In genomic region chr6:46465294-46466165, GRCh38 we compare ENCODE assay signal across 23 cellular contexts. TPM values are rescaled to one million over a fixed set of nuclear protein-coding genes. Genes with fewer than 3 reads are reported as not detected.
DNase-seq lines count a peak whose midpoint lies in the region; FAIRE-seq and TF ChIP-seq lines count a peak whose summit lies in the region.
"Had no signal": no experiment of that assay in that cellular context is flagged by ENCODE, and none has a peak within 500 bp of the region (broad histone marks: within the 10 kb centered on the region; RNA-seq: fewer than 3 reads in every experiment).

No MANE protein-coding gene starts in this region.

- H3K79me2 ChIP-seq in mesendoderm (ENCODE audit: control insufficient read depth, insufficient read depth, low read length): no peaks in the 10 kb centered on the region
- H3K79me2 ChIP-seq: hepatocyte had no signal

- no peaks in the 10 kb centered on the region for H3K4me1 Mint-ChIP-seq in activated T-helper 2 cell treated with anti-CD3 and anti-CD28 coated beads, Interferon-gamma antibody, Interleukin-2, Interleukin-4, amounts not matched to agents 10 μg/mL and 5 μg/mL and 100 μg/mL, durations not matched to agents 14 hours and 24 hours and 36 hours (ENCODE audit: low read depth)
- H3K4me1 Mint-ChIP-seq: activated B cell treated with CpG ODN at 0.5 μM for 24 hours; activated CD4-positive, alpha-beta memory T cell treated with anti-CD3 and anti-CD28 coated beads, Interleukin-2, amount 10 ng/mL, durations not matched to agents 7 days and 5 days had no signal

- peak; percentile 11 for DNase-seq in AG09309 (ENCODE audit: low read depth)
- DNase-seq in HCEC 1CT: peak; percentile 69
- DNase-seq in bronchial epithelial cell (ENCODE audit: low read depth): peak; percentile 33
- DNase-seq in mesendoderm: no peak
- no peak for DNase-seq in NCI-H1436 treated with DMSO at 0.1 percent for 48 hours (lab: John Stamatoyannopoulos, UW)
- DNase-seq in DMS114 treated with DMSO at 0.1 percent for 48 hours (lab: John Stamatoyannopoulos, UW; ENCODE audit: unreplicated experiment): no peak
- DNase-seq in activated T-helper 2 cell treated with anti-CD3 and anti-CD28 coated beads, Interferon-gamma antibody, Interleukin-2, Interleukin-4, amounts not matched to agents 10 μg/mL and 5 μg/mL and 100 μg/mL, durations not matched to agents 14 hours and 24 hours and 36 hours (ENCODE audit: low spot score): no peak
- DNase-seq in dermis blood vessel endothelial cell: no peak
- DNase-seq: activated B cell treated with CpG ODN at 0.5 μM for 24 hours; activated CD4-positive, alpha-beta memory T cell treated with anti-CD3 and anti-CD28 coated beads, Interleukin-2, amount 10 ng/mL, durations not matched to agents 7 days and 5 days; activated T-cell treated with anti-CD3 and anti-CD28 coated beads, Interleukin-2, amount 50 U/mL, for 24 hours; effector CD4-positive, alpha-beta T cell; NCI-H2081 treated with DMSO at 0.1 percent for 48 hours; SJCRH30; T-helper 2 cell; upper lobe of right lung had no signal

- H3K36me3 ChIP-seq in bronchial epithelial cell (ENCODE audit: control insufficient read depth, insufficient read depth, low read length): no peaks in the 10 kb centered on the region
- no peaks in the 10 kb centered on the region for H3K36me3 ChIP-seq in mesendoderm (ENCODE audit: control insufficient read depth, insufficient read depth, low read length)
- H3K36me3 ChIP-seq: SJCRH30, upper lobe of right lung had no signal

- H3K18ac ChIP-seq in mesendoderm (ENCODE audit: low read length): peak overlapping the region; percentile 56

- H3K4ac ChIP-seq in mesendoderm (ENCODE audit: low read depth, low read length): no peak overlapping the region

- peaks cover 5% of the 10 kb centered on the region for H3K27me3 Mint-ChIP-seq in activated T-helper 2 cell treated with anti-CD3 and anti-CD28 coated beads, Interferon-gamma antibody, Interleukin-2, Interleukin-4, amounts not matched to agents 10 μg/mL and 5 μg/mL and 100 μg/mL, durations not matched to agents 14 hours and 24 hours and 36 hours (ENCODE audit: low read depth)

- no peaks in the 10 kb centered on the region for H3K9me3 Mint-ChIP-seq in activated T-helper 2 cell treated with anti-CD3 and anti-CD28 coated beads, Interferon-gamma antibody, Interleukin-2, Interleukin-4, amounts not matched to agents 10 μg/mL and 5 μg/mL and 100 μg/mL, durations not matched to agents 14 hours and 24 hours and 36 hours
- H3K9me3 Mint-ChIP-seq: activated B cell treated with CpG ODN at 0.5 μM for 24 hours; activated CD4-positive, alpha-beta memory T cell treated with anti-CD3 and anti-CD28 coated beads, Interleukin-2, amount 10 ng/mL, durations not matched to agents 7 days and 5 days; activated T-cell treated with anti-CD3 and anti-CD28 coated beads, Interleukin-2, amount 50 U/mL, for 24 hours; stimulated activated naive CD8-positive, alpha-beta T cell treated with anti-CD3 and anti-CD28 coated beads, Interleukin-15, Interleukin-2, amounts not matched to agents 100 ng/mL and 50 ng/mL, for 24 hours had no signal

- TF ChIP-seq CTCF in AG09309 (IDR thresholded peaks at IDR 0.05; ENCODE audit: control insufficient read depth, insufficient read depth, low read depth, low read length, missing control alignments): no peak
- no peak for TF ChIP-seq CTCF in bronchial epithelial cell (IDR thresholded peaks at IDR 0.05; ENCODE audit: insufficient read depth, low read length, severe bottlenecking)

- H2AK5ac ChIP-seq in mesendoderm (ENCODE audit: low read length): no peak overlapping the region

- no peak overlapping the region for H2BK15ac ChIP-seq in mesendoderm (replicated peaks; ENCODE audit: low read depth)

- H3K4me3 ChIP-seq in AG09309 (ENCODE audit: control insufficient read depth, low read depth, low read length) (no peak overlapping the region), bronchial epithelial cell (ENCODE audit: low read depth, low read length) (no peak overlapping the region), mesendoderm (ENCODE audit: low read length) (no peak overlapping the region)
- H3K4me3 ChIP-seq: hepatocyte, K562, SJCRH30, upper lobe of right lung had no signal

- FAIRE-seq in bronchial epithelial cell (lab: Jason Lieb, UNC): no peak
- FAIRE-seq: H54, K562 had no signal

- no peak overlapping the region for H3K27ac Mint-ChIP-seq in activated T-helper 2 cell treated with anti-CD3 and anti-CD28 coated beads, Interferon-gamma antibody, Interleukin-2, Interleukin-4, amounts not matched to agents 10 μg/mL and 5 μg/mL and 100 μg/mL, durations not matched to agents 14 hours and 24 hours and 36 hours
- H3K27ac Mint-ChIP-seq: activated B cell treated with CpG ODN at 0.5 μM for 24 hours; activated CD4-positive, alpha-beta memory T cell treated with anti-CD3 and anti-CD28 coated beads, Interleukin-2, amount 10 ng/mL, durations not matched to agents 7 days and 5 days; activated naive CD8-positive, alpha-beta T cell; activated T-cell treated with anti-CD3 and anti-CD28 coated beads, Interleukin-2, amount 50 U/mL, for 24 hours; mesothelial cell of epicardium; stimulated activated naive CD8-positive, alpha-beta T cell treated with anti-CD3 and anti-CD28 coated beads, Interleukin-15, Interleukin-2, amounts not matched to agents 100 ng/mL and 50 ng/mL, for 24 hours had no signal

- no peak overlapping the region for H2BK120ac ChIP-seq in mesendoderm (ENCODE audit: low read depth, low read length)

- H3K9ac ChIP-seq in mesendoderm (ENCODE audit: low read length): no peak overlapping the region

- H2BK5ac ChIP-seq in mesendoderm (ENCODE audit: low read length): no peak overlapping the region

- no peaks in the 10 kb centered on the region for H3K27me3 ChIP-seq in bronchial epithelial cell (ENCODE audit: control insufficient read depth, insufficient read depth, low read length)
- no peaks in the 10 kb centered on the region for H3K27me3 ChIP-seq in mesendoderm (ENCODE audit: insufficient read depth, low read length, poor library complexity)
- H3K27me3 ChIP-seq: hepatocyte, SJCRH30, upper lobe of right lung had no signal

- no peak overlapping the region for H3K4me2 ChIP-seq in mesendoderm (ENCODE audit: low read length)
- H3K4me2 ChIP-seq: hepatocyte had no signal

- no peak overlapping the region for H3K23ac ChIP-seq in mesendoderm (ENCODE audit: low read length)

- no peaks in the 10 kb centered on the region for H3K36me3 Mint-ChIP-seq in activated T-helper 2 cell treated with anti-CD3 and anti-CD28 coated beads, Interferon-gamma antibody, Interleukin-2, Interleukin-4, amounts not matched to agents 10 μg/mL and 5 μg/mL and 100 μg/mL, durations not matched to agents 14 hours and 24 hours and 36 hours (ENCODE audit: low read depth)
- H3K36me3 Mint-ChIP-seq: activated naive CD8-positive, alpha-beta T cell; mesothelial cell of epicardium had no signal

- H3K27ac ChIP-seq in mesendoderm (ENCODE audit: low read depth, low read length): peak overlapping the region; percentile 58
- H3K27ac ChIP-seq: hepatocyte, SJCRH30, upper lobe of right lung had no signal

- no CpG with 5 or more reads among the region's 4 CpGs for WGBS in mesendoderm (ENCODE audit: extremely low coverage, insufficient coverage, low lambda C conversion rate)

- no peak overlapping the region for H3K56ac ChIP-seq in mesendoderm (ENCODE audit: low read length)

- no peak overlapping the region for H4K5ac ChIP-seq in mesendoderm (ENCODE audit: low read length)

- intact Hi-C loops in activated T-helper 2 cell treated with anti-CD3 and anti-CD28 coated beads, Interferon-gamma antibody, Interleukin-2, Interleukin-4, amounts not matched to agents 10 μg/mL and 5 μg/mL and 100 μg/mL, durations not matched to agents 14 hours and 24 hours and 36 hours (cut with micrococcal nuclease): no loop called here

- H4K8ac ChIP-seq in mesendoderm (ENCODE audit: low read depth, low read length): no peak overlapping the region

- peaks cover 25% of the 10 kb centered on the region for H3K4me1 ChIP-seq in mesendoderm (ENCODE audit: control insufficient read depth, low read depth, low read length)
- H3K4me1 ChIP-seq: SJCRH30, upper lobe of right lung had no signal

- H3K79me1 ChIP-seq in mesendoderm (ENCODE audit: low read length): no peaks in the 10 kb centered on the region

- H3K4me3 Mint-ChIP-seq in activated T-helper 2 cell treated with anti-CD3 and anti-CD28 coated beads, Interferon-gamma antibody, Interleukin-2, Interleukin-4, amounts not matched to agents 10 μg/mL and 5 μg/mL and 100 μg/mL, durations not matched to agents 14 hours and 24 hours and 36 hours (ENCODE audit: low read depth): no peak overlapping the region
- H3K4me3 Mint-ChIP-seq: activated B cell treated with CpG ODN at 0.5 μM for 24 hours; activated CD4-positive, alpha-beta memory T cell treated with anti-CD3 and anti-CD28 coated beads, Interleukin-2, amount 10 ng/mL, durations not matched to agents 7 days and 5 days; activated naive CD8-positive, alpha-beta T cell; activated T-cell treated with anti-CD3 and anti-CD28 coated beads, Interleukin-2, amount 50 U/mL, for 24 hours; mesothelial cell of epicardium; stimulated activated naive CD8-positive, alpha-beta T cell treated with anti-CD3 and anti-CD28 coated beads, Interleukin-15, Interleukin-2, amounts not matched to agents 100 ng/mL and 50 ng/mL, for 24 hours had no signal

RNA-seq across cellular contexts. Expression of gene RCAN2, which starts 25.7 kb away (rescaled TPM):
- total RNA-seq in bronchial epithelial cell (under 0.01 TPM in 1 of 2 replicates, not detected in the other), dermis blood vessel endothelial cell (0.19 and 0.34 TPM in 2 replicates)
- 5.9 TPM for polyA plus RNA-seq in mesendoderm (2013, experiment 1 of 2)
- 6.1 TPM for polyA plus RNA-seq in mesendoderm (2013, experiment 2 of 2)
- not detected in 2 replicates for total RNA-seq in activated T-helper 2 cell treated with anti-CD3 and anti-CD28 coated beads, Interferon-gamma antibody, Interleukin-2, Interleukin-4, amounts not matched to agents 10 μg/mL and 5 μg/mL and 100 μg/mL, durations not matched to agents 14 hours and 24 hours and 36 hours
- total RNA-seq: activated B cell treated with CpG ODN at 0.5 μM for 24 hours, OCI-LY7 had no signal
- polyA plus RNA-seq: K562 had no signal

Comparison
In these comparisons a context has a peak if more than half of its experiments do, and no peak if none do; other contexts are left out.
1. DNase-seq: peak in AG09309 (single experiment), HCEC 1CT (single experiment) and bronchial epithelial cell (single experiment); none in mesendoderm (single experiment), NCI-H1436 treated with DMSO at 0.1 percent for 48 hours (single experiment), DMS114 treated with DMSO at 0.1 percent for 48 hours (single experiment), activated T-helper 2 cell treated with anti-CD3 and anti-CD28 coated beads, Interferon-gamma antibody, Interleukin-2, Interleukin-4, amounts not matched to agents 10 μg/mL and 5 μg/mL and 100 μg/mL, durations not matched to agents 14 hours and 24 hours and 36 hours (single experiment) and dermis blood vessel endothelial cell (single experiment).